ENCODE assay signal across 22 cellular contexts in the genomic region with DNA sequence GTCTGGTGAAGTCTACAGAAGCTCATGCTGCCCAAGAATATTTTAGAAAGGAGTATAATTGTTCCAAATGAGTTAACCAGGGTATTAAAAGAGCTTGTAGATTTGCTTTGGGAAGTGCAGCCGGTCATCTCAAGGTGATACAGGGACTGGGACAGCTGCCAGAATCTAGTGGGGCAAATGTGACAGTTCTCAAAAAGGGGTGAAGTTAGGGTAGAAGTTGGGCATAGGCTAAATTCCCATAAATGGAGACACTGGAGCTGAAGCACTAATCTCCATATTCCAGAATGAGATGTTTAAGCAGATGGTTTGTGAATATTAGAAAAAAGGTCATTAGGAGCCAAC.
A peak's percentile ranks its signal among the peaks of the same experiment; 100 is the strongest.
DNase-seq lines count a peak whose midpoint lies in the region; ATAC-seq and TF ChIP-seq lines count a peak whose summit lies in the region.
"Had no signal": no experiment of that assay in that cellular context is flagged by ENCODE, and none has a peak within 500 bp of the region (broad histone marks: within the 10 kb centered on the region; RNA-seq: fewer than 3 reads in every experiment).

No MANE protein-coding gene starts in this region.

- no peaks in the 10 kb centered on the region for H3K4me1 Mint-ChIP-seq in MCF 10A (ENCODE audit: insufficient read depth, unreplicated experiment)
- H3K4me1 Mint-ChIP-seq: neural progenitor cell had no signal

- H3K27ac ChIP-seq in breast epithelium (peak overlapping the region; percentile 34 to 58), right atrium auricular region (peak overlapping the region; percentile 62 to 63), gastrocnemius medialis (peak overlapping the region; percentile 24 to 90 (median 78)), aorta (ENCODE audit: low read depth in 1 of 2, low read length in 2 of 2) (peak overlapping the region; percentile 81 to 90)
- H3K27ac ChIP-seq: neural progenitor cell, prostate gland had no signal

- H3K4me3 ChIP-seq in breast epithelium (no peak overlapping the region), right atrium auricular region (no peak overlapping the region), gastrocnemius medialis (no peak overlapping the region), aorta (ENCODE audit: low read length in 2 of 2) (no peak overlapping the region)
- H3K4me3 ChIP-seq: neural progenitor cell, prostate gland, testis had no signal

- 6 to 12% methylated on average over 1 of the region's 1 CpG for WGBS in aorta, 2 donors

- DNase-seq in breast epithelium (ENCODE audit: low spot score in 2 of 2) (no peak), MCF 10A (ENCODE audit: unreplicated experiment) (no peak), right atrium auricular region (ENCODE audit: low spot score) (no peak), gastrocnemius medialis (no peak), aorta (no peak), head of caudate nucleus (no peak), NCI-H1417 (lab: John Stamatoyannopoulos, UW) (no peak), GM20000 (ENCODE audit: low spot score) (no peak)
- DNase-seq: 8988T; CD4-positive, CD25-positive, alpha-beta regulatory T cell; islet precursor cell; mammary epithelial cell; NCI-H1092 treated with DMSO at 0.1 percent for 48 hours; NCI-H2029; NCI-H2227 treated with DMSO at 0.1 percent for 48 hours; stimulated activated CD4-positive, alpha-beta T cell treated with anti-CD3 and anti-CD28 coated beads, Interleukin-4, amount 100 ng/mL, for 24 hours; stimulated activated naive B cell treated with anti-CD40 and anti-IgM and Interleukin-4, amounts not matched to agents 10 μg/mL and 1 μg/mL and 100 μg/mL, for 72 hours; testis had no signal

- no peaks in the 10 kb centered on the region for H3K9me3 Mint-ChIP-seq in MCF 10A (ENCODE audit: unreplicated experiment)

- peaks cover 12% of the 10 kb centered on the region for H3K36me3 Mint-ChIP-seq in MCF 10A (ENCODE audit: insufficient read depth, unreplicated experiment)

- in situ Hi-C loops in gastrocnemius medialis (cut with MboI; ENCODE audit: low sequenced_read_pairs in 4 of 4), result no loop called here

- H3K4me1 ChIP-seq in breast epithelium (no peaks in the 10 kb centered on the region), right atrium auricular region (peaks cover 0 to 55% of the 10 kb centered on the region in 2 donors), gastrocnemius medialis (peaks cover 47 to 53% of the 10 kb centered on the region in 2 donors), aorta (ENCODE audit: control insufficient read depth in 1 of 2, insufficient read depth in 2 of 2, low read length in 2 of 2) (peaks cover 11% of the 10 kb centered on the region in 2 donors)
- H3K4me1 ChIP-seq: neural progenitor cell, prostate gland had no signal

- ATAC-seq in gastrocnemius medialis, result no peak
- no peak for ATAC-seq in aorta (ENCODE audit: low FRiP score)
- ATAC-seq: HepG2; stimulated activated naive B cell treated with anti-CD40 and anti-IgM and Interleukin-4, amounts not matched to agents 10 μg/mL and 1 μg/mL and 100 μg/mL, for 72 hours had no signal

- TF ChIP-seq POLR2A in breast epithelium (IDR thresholded peaks at IDR 0.05) (no peak), gastrocnemius medialis (IDR thresholded peaks at IDR 0.05) (no peak)

- CTCF ChIA-PET in MCF 10A (lab: Yijun Ruan, JAX), result interaction anchor here (1.6 to 1.9 kb wide), 2 partner anchors 9 to 78 kb away, joined by 8 to 12 read pairs; no protein-coding TSS in a partner anchor

- intact Hi-C loops in breast epithelium (cut with DNase I; ENCODE audit: low total_unique reads), result loop anchor here (5.0 kb wide), 1 partner anchor 52 kb away; no protein-coding TSS in a partner anchor
- intact Hi-C loops in MCF 10A (cut with micrococcal nuclease), result no loop called here
- intact Hi-C loops in gastrocnemius medialis (cut with DNase I; ENCODE audit: low total_unique reads), result no loop called here
- intact Hi-C loops in aorta (cut with DNase I), result no loop called here
- intact Hi-C loops in head of caudate nucleus (cut with DNase I), result no loop called here

- H3K27me3 Mint-ChIP-seq in MCF 10A (ENCODE audit: insufficient read depth, unreplicated experiment), result no peaks in the 10 kb centered on the region
- H3K27me3 Mint-ChIP-seq: activated naive CD4-positive, alpha-beta T cell treated with anti-CD3 and anti-CD28 coated beads, Interleukin-2, amount 50 U/mL, for 24 hours; CD4-positive, CD25-positive, alpha-beta regulatory T cell; stimulated activated naive B cell treated with anti-CD40 and anti-IgM and Interleukin-4, amounts not matched to agents 10 μg/mL and 1 μg/mL and 100 μg/mL, for 72 hours had no signal

- H3K36me3 ChIP-seq in breast epithelium, result no peaks in the 10 kb centered on the region
- H3K36me3 ChIP-seq in right atrium auricular region, result peaks cover under 1% of the 10 kb centered on the region
- H3K36me3 ChIP-seq in gastrocnemius medialis, result peaks cover 0 to 8% of the 10 kb centered on the region in 2 donors
- peaks cover 2 to 3% of the 10 kb centered on the region in 2 donors for H3K36me3 ChIP-seq in aorta (ENCODE audit: control insufficient read depth in 1 of 2, insufficient read depth in 2 of 2, low read length in 1 of 2)
- H3K36me3 ChIP-seq: neural progenitor cell, prostate gland had no signal

- no TSS peak for BruUV-seq in MCF 10A (replicated peaks; lab: Mats Ljungman, UMichigan)

- POLR2A ChIA-PET in MCF 10A (lab: Yijun Ruan, JAX), result no interaction called here

- H3K27ac Mint-ChIP-seq in MCF 10A (ENCODE audit: low read depth, unreplicated experiment), result no peak overlapping the region
- H3K27ac Mint-ChIP-seq: activated naive CD4-positive, alpha-beta T cell treated with anti-CD3 and anti-CD28 coated beads, Interleukin-2, amount 50 U/mL, for 24 hours; CD4-positive, CD25-positive, alpha-beta regulatory T cell; neural progenitor cell; stimulated activated naive B cell treated with anti-CD40 and anti-IgM and Interleukin-4, amounts not matched to agents 10 μg/mL and 1 μg/mL and 100 μg/mL, for 72 hours had no signal

- H3K4me3 Mint-ChIP-seq in MCF 10A (ENCODE audit: unreplicated experiment), result no peak overlapping the region
- H3K4me3 Mint-ChIP-seq: activated naive CD4-positive, alpha-beta T cell treated with anti-CD3 and anti-CD28 coated beads, Interleukin-2, amount 50 U/mL, for 24 hours; CD4-positive, CD25-positive, alpha-beta regulatory T cell; neural progenitor cell; stimulated activated naive B cell treated with anti-CD40 and anti-IgM and Interleukin-4, amounts not matched to agents 10 μg/mL and 1 μg/mL and 100 μg/mL, for 72 hours had no signal

- H3K9me3 ChIP-seq in breast epithelium, result no peaks in the 10 kb centered on the region
- no peaks in the 10 kb centered on the region for H3K9me3 ChIP-seq in right atrium auricular region
- no peaks in the 10 kb centered on the region for H3K9me3 ChIP-seq in gastrocnemius medialis
- H3K9me3 ChIP-seq in aorta (ENCODE audit: control insufficient read depth, low read length), result no peaks in the 10 kb centered on the region
- H3K9me3 ChIP-seq: prostate gland, testis had no signal

- H3K27me3 ChIP-seq in breast epithelium (no peaks in the 10 kb centered on the region), right atrium auricular region (no peaks in the 10 kb centered on the region), gastrocnemius medialis (no peaks in the 10 kb centered on the region), aorta (ENCODE audit: control insufficient read depth in 1 of 2, insufficient read depth in 2 of 2, low read length in 1 of 2) (no peaks in the 10 kb centered on the region)
- H3K27me3 ChIP-seq: neural progenitor cell, testis had no signal

- no peak for TF ChIP-seq CTCF in breast epithelium (IDR thresholded peaks at IDR 0.05)
- TF ChIP-seq CTCF in MCF 10A (IDR thresholded peaks at IDR 0.05; ENCODE audit: unreplicated experiment), result no peak
- TF ChIP-seq CTCF in right atrium auricular region (IDR thresholded peaks at IDR 0.05), result no peak
- no peak for TF ChIP-seq CTCF in gastrocnemius medialis (IDR thresholded peaks at IDR 0.05 in 4 of 5, conservative IDR thresholded peaks at IDR 0.05 in 1 of 5)
- TF ChIP-seq CTCF in GM20000 (IDR thresholded peaks at IDR 0.05; ENCODE audit: extremely low read depth, missing control alignments), result no peak
